Comparison of ENCODE assay signal across 8 cellular contexts in the genomic region with DNA sequence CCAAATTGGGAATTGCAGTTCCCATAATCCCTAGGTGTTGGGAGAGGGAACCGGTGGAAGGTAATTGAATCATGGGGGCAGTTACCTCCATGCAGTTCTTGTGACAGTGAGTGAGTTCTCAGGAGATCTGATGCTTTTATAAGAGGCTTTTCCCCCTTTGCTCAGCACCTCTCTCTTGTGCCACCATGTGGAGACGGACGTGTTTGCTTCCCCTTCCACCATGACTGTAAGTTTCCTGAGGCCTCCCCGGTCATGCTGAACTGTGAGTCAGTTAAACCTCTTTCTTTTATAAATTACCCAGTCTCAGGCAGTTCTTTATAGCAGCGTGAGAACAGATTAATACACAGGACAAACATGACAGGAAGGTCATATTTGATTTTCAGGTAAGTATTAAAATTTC. TPM values are rescaled to one million over a fixed set of nuclear protein-coding genes. Genes with fewer than 3 reads are reported as not detected.
DNase-seq lines count a peak whose midpoint lies in the region; ATAC-seq and TF ChIP-seq lines count a peak whose summit lies in the region.

No MANE protein-coding gene starts in this region.

- H3K27ac ChIP-seq in iPS DF 6.9 (ENCODE audit: low read length) = no peak overlapping the region

- POLR2A ChIA-PET in WTC11 (lab: Charles Lee) = no interaction called here
- POLR2A ChIA-PET in HEK293T (lab: Yijun Ruan, JAX) = no interaction called here

- ATAC-seq in WTC11 = peak; percentile 85

- CTCF ChIA-PET in WTC11 (lab: Charles Lee) = interaction anchor here (1.4 to 1.5 kb wide), 3 partner anchors 255 to 293 kb away, joined by 3 to 4 read pairs (median 3); no protein-coding TSS in a partner anchor
- CTCF ChIA-PET in HEK293T (lab: Yijun Ruan, JAX) = interaction anchor here (0.7 to 1.1 kb wide), 2 partner anchors 8 to 194 kb away, joined by 3 read pairs; no protein-coding TSS in a partner anchor

- no peaks in the 10 kb centered on the region for H3K9me3 Mint-ChIP-seq in WTC11

- H3K4me1 ChIP-seq in iPS DF 6.9 (ENCODE audit: control insufficient read depth, insufficient read depth, low read length) = no peaks in the 10 kb centered on the region

- no peaks in the 10 kb centered on the region for H3K27me3 ChIP-seq in iPS DF 6.9 (ENCODE audit: control insufficient read depth, insufficient read depth, low read length)

- H3K4me1 Mint-ChIP-seq in WTC11 = 0 out of 2 replicates have a peak, but pooled peaks cover 2% of the 10 kb centered on the region

- no peaks in the 10 kb centered on the region for H3K36me3 ChIP-seq in iPS DF 6.9 (ENCODE audit: control insufficient read depth, insufficient read depth, low read length)

- H3K36me3 Mint-ChIP-seq in WTC11 = no peaks in the 10 kb centered on the region

- TF ChIP-seq CTCF in HFF-Myc (IDR thresholded peaks at IDR 0.05; ENCODE audit: low read depth, low read length, missing control alignments) = peak; percentile 44
- no peak for TF ChIP-seq CTCF in WTC11 (IDR thresholded peaks at IDR 0.05)

- no CpG with 5 or more reads among the region's 5 CpGs for whole genome bisulfite sequencing in iPS DF 6.9 (ENCODE audit: insufficient coverage, insufficient read length)

- no peak overlapping the region for H3K27ac Mint-ChIP-seq in WTC11

- H3K27me3 Mint-ChIP-seq in WTC11 (ENCODE audit: low read depth) = no peaks in the 10 kb centered on the region

- no peaks in the 10 kb centered on the region for H3K9me3 ChIP-seq in iPS DF 6.9 (ENCODE audit: control insufficient read depth, insufficient read depth, low read length)

- H3K4me3 ChIP-seq in HFF-Myc (replicated peaks; ENCODE audit: low read depth, low read length) (no peak overlapping the region), iPS DF 6.9 (ENCODE audit: low read length) (no peak overlapping the region)

- H3K4me3 Mint-ChIP-seq in WTC11 = no peak overlapping the region

- DNase-seq in COLO668 (lab: John Stamatoyannopoulos, UW; ENCODE audit: unreplicated experiment) = peak; percentile 7
- DNase-seq in HFF-Myc (ENCODE audit: extremely low read depth, low read depth) = no peak
- DNase-seq in WTC11 (ENCODE audit: low spot score) = peak; percentile 62
- DNase-seq in iPS DF 6.9 (ENCODE audit: low read depth, low spot score) = peak; percentile 33
- DNase-seq in HEK293T (ENCODE audit: extremely low spot score) = no peak
- DNase-seq in NCI-H1930 (lab: John Stamatoyannopoulos, UW) = no peak
- DNase-seq in hippocampal formation (lab: John Stamatoyannopoulos, UW) = no peak
- no peak for DNase-seq in DMS79 treated with DMSO at 0.1 percent for 48 hours (lab: John Stamatoyannopoulos, UW)

TF ChIP-seq in WTC11, 78 proteins besides CTCF, POLR2A, EP300 and RAD21:
- TF ChIP-seq, protein P1, sequence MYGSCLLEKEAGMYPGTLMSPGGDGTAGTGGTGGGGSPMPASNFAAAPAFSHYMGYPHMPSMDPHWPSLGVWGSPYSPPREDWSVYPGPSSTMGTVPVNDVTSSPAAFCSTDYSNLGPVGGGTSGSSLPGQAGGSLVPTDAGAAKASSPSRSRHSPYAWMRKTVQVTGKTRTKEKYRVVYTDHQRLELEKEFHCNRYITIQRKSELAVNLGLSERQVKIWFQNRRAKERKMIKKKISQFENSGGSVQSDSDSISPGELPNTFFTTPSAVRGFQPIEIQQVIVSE (CRISPR knock-in tag; IDR thresholded peaks at IDR 0.05; ENCODE audit: borderline replicate concordance) = no peak
- TF ChIP-seq KAT7 (CRISPR knock-in tag; IDR thresholded peaks at IDR 0.05; ENCODE audit: borderline replicate concordance) (no peak), SP1 (CRISPR knock-in tag; conservative IDR thresholded peaks at IDR 0.05) (no peak)

TF ChIP-seq in HEK293T, 16 proteins besides CTCF, POLR2A, EP300 and RAD21:
- TF ChIP-seq ELF4 (IDR thresholded peaks at IDR 0.05) = no peak
- TF ChIP-seq TARDBP (IDR thresholded peaks at IDR 0.05) = no peak
- no peak for TF ChIP-seq ARNT (IDR thresholded peaks at IDR 0.05)
- TF ChIP-seq NFRKB (IDR thresholded peaks at IDR 0.05) = no peak
- TF ChIP-seq SP1 (IDR thresholded peaks at IDR 0.05) = no peak
- TF ChIP-seq, protein P2, sequence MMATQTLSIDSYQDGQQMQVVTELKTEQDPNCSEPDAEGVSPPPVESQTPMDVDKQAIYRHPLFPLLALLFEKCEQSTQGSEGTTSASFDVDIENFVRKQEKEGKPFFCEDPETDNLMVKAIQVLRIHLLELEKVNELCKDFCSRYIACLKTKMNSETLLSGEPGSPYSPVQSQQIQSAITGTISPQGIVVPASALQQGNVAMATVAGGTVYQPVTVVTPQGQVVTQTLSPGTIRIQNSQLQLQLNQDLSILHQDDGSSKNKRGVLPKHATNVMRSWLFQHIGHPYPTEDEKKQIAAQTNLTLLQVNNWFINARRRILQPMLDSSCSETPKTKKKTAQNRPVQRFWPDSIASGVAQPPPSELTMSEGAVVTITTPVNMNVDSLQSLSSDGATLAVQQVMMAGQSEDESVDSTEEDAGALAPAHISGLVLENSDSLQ (IDR thresholded peaks at IDR 0.05) = no peak
- no peak for TF ChIP-seq HDGF (IDR thresholded peaks at IDR 0.05; ENCODE audit: borderline replicate concordance)
- no peak for TF ChIP-seq LEF1 (IDR thresholded peaks at IDR 0.05; ENCODE audit: borderline replicate concordance)
- no peak for TF ChIP-seq FOXM1 (IDR thresholded peaks at IDR 0.05; ENCODE audit: borderline replicate concordance)
- no peak for TF ChIP-seq SUZ12 (IDR thresholded peaks at IDR 0.05)
- TF ChIP-seq FOXA1 (IDR thresholded peaks at IDR 0.05) = no peak
- TF ChIP-seq BHLHE40 (IDR thresholded peaks at IDR 0.05; ENCODE audit: borderline replicate concordance) = no peak
- TF ChIP-seq CTBP1 (IDR thresholded peaks at IDR 0.05; ENCODE audit: borderline replicate concordance) = no peak

RNA-seq across cellular contexts. Expression of a gene that starts 25.3 kb away (rescaled TPM):
- total RNA-seq in WTC11 (2021) = 8.1 to 9.4 TPM (median 8.1 TPM) in 3 replicates

Comparison
In these comparisons a context has a peak if more than half of its experiments do, and no peak if none do; other contexts are left out.
1. DNase-seq: peak in COLO668 (single experiment), WTC11 (single experiment) and iPS DF 6.9 (single experiment); none in HFF-Myc (single experiment), HEK293T (single experiment), NCI-H1930 (0 of 2), hippocampal formation (0 of 2) and DMS79 treated with DMSO at 0.1 percent for 48 hours (single experiment).